Comparison of ENCODE assay signal across 12 cellular contexts in the genomic region with DNA sequence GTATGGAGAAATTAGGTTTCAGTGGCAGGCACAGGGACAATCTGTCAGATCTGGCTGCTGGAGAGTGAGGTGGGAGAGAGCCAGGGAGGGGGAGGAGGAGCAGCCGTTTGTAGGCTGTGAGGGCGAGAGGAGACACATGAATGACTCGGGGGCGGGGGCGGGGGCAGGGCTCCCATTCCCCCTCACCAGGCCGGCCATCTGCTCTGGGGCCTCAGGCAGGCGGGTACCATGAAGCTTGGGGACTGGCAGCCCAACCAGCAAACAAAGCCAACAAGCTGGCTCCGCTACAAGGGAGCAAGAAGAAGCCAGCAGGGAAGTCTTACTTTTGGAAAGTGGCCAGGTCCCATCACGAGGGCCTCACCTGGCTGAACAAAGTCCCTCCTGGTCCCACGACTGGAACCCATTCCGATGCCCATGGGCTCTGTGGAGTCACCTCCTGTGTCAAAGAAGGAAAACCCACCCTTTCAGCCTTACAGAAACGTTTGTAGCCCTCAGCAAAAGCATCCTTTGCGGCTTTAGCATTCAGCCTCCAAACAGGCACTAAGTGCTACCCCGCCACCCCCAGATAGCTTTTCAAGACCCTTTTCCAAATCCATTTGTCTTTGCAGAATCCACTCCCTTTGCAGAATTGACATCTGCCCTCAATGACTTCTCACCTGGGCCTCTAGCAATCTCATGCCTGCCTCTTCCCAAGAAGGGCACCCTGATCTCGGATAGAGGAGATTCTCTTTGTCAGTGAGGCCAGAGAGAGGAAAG. TPM values are rescaled to one million over a fixed set of nuclear protein-coding genes. Genes with fewer than 3 reads are reported as not detected.
DNase-seq lines count a peak whose midpoint lies in the region; ATAC-seq and TF ChIP-seq lines count a peak whose summit lies in the region.
"Had no signal": no experiment of that assay in that cellular context is flagged by ENCODE, and none has a peak within 500 bp of the region (broad histone marks: within the 10 kb centered on the region; RNA-seq: fewer than 3 reads in every experiment).

No MANE protein-coding gene starts in this region.

- H3K4me1 ChIP-seq in BE2C (peaks cover 24% of the 10 kb centered on the region), fibroblast of lung (ENCODE audit: control insufficient read depth, extremely low read depth, insufficient read depth, low read length) (peaks cover 2% of the 10 kb centered on the region)

- ATAC-seq in GM21576 (IDR thresholded peaks at IDR 0.05; ENCODE audit: unreplicated experiment), result peak; percentile 11
- no peak for ATAC-seq in GM21723 (IDR thresholded peaks at IDR 0.05; ENCODE audit: unreplicated experiment)
- no peak for ATAC-seq in GM18520 (IDR thresholded peaks at IDR 0.05; ENCODE audit: unreplicated experiment)

- H3K36me3 ChIP-seq in BE2C (no peaks in the 10 kb centered on the region), fibroblast of lung (ENCODE audit: control insufficient read depth, insufficient read depth, low read length) (no peaks in the 10 kb centered on the region)
- H3K36me3 ChIP-seq: heart right ventricle, pancreas had no signal

- no peaks in the 10 kb centered on the region for H3K27me3 ChIP-seq in BE2C
- H3K27me3 ChIP-seq in fibroblast of lung (ENCODE audit: control insufficient read depth, insufficient read depth, low read length), result no peaks in the 10 kb centered on the region
- H3K27me3 ChIP-seq: pancreas had no signal

- H3K9me3 ChIP-seq in BE2C, result no peaks in the 10 kb centered on the region
- no peaks in the 10 kb centered on the region for H3K9me3 ChIP-seq in fibroblast of lung (ENCODE audit: control insufficient read depth, insufficient read depth, low read depth, low read length)
- H3K9me3 ChIP-seq: heart right ventricle, pancreas had no signal

- H3K9ac ChIP-seq in fibroblast of lung (ENCODE audit: insufficient read depth, low read length), result no peak overlapping the region

- DNase-seq in BE2C (peak; percentile 77), NCI-H2171 treated with DMSO at 0.1 percent for 48 hours (lab: John Stamatoyannopoulos, UW) (peak; percentile 98), fibroblast of lung (ENCODE audit: low read depth in 2 of 2) (no peak), ureter (ENCODE audit: low spot score) (no peak), NCI-H1048 (lab: John Stamatoyannopoulos, UW) (no peak)

- H3K4me2 ChIP-seq in fibroblast of lung (ENCODE audit: extremely low read depth, insufficient read depth, low read length), result peak overlapping the region; percentile 8

- H3K27ac ChIP-seq in fibroblast of lung (ENCODE audit: insufficient read depth, low read length), result no peak overlapping the region
- H3K27ac ChIP-seq: pancreas had no signal

- H3K79me2 ChIP-seq in fibroblast of lung (ENCODE audit: control insufficient read depth, insufficient read depth, low read length), result no peaks in the 10 kb centered on the region

- no peak overlapping the region for H3K4me3 ChIP-seq in BE2C (ENCODE audit: low read depth, low read length)
- no peak overlapping the region for H3K4me3 ChIP-seq in fibroblast of lung (replicated peaks in 1 of 4; ENCODE audit: control extremely low read depth in 1 of 4, insufficient read depth in 1 of 4, low read depth in 3 of 4, low read length in 4 of 4)
- H3K4me3 ChIP-seq: heart right ventricle, pancreas had no signal

- H4K20me1 ChIP-seq in fibroblast of lung (ENCODE audit: control insufficient read depth, extremely low read depth, insufficient read depth, low read length), result no peaks in the 10 kb centered on the region

- peak overlapping the region; percentile 83 for H2AFZ ChIP-seq in fibroblast of lung (ENCODE audit: low read length)

- TF ChIP-seq CTCF in BE2C (IDR thresholded peaks at IDR 0.05; ENCODE audit: low read depth, low read length) (no peak), fibroblast of lung (conservative IDR thresholded peaks at IDR 0.05 in 1 of 2, IDR thresholded peaks at IDR 0.05 in 1 of 2; ENCODE audit: low read depth in 1 of 2, low read length in 2 of 2) (no peak)

RNA-seq across cellular contexts. Expression of gene SSTR2, which starts 9.2 kb away (rescaled TPM):
- 4.8 TPM for polyA plus RNA-seq in BE2C (2012; ENCODE audit: insufficient read depth, insufficient read length, low read depth)
- total RNA-seq in fibroblast of lung, result not detected in 2 replicates
- polyA plus RNA-seq in fibroblast of lung, result not detected in 2 replicates
- polyA plus RNA-seq in fibroblast of lung (2012), result 0.01 TPM in 2 replicates
- polyA minus RNA-seq in fibroblast of lung (ENCODE audit: low replicate concordance), result not detected in 2 replicates
- 1.7 TPM for total RNA-seq in ureter
- total RNA-seq: bronchial epithelial cell; CD8-positive, alpha-beta T cell had no signal

RNA-seq across cellular contexts. Expression of gene COG1, which starts 37.3 kb away (rescaled TPM):
- 116 TPM for polyA plus RNA-seq in BE2C (2012; ENCODE audit: insufficient read depth, insufficient read length, low read depth)
- total RNA-seq in fibroblast of lung (12.6 and 20.0 TPM in 2 replicates), ureter (47.1 TPM)
- 21.0 and 27.0 TPM in 2 replicates for polyA plus RNA-seq in fibroblast of lung
- 26.1 and 36.5 TPM in 2 replicates for polyA plus RNA-seq in fibroblast of lung (2012)
- 43.8 and 53.5 TPM in 2 replicates for polyA minus RNA-seq in fibroblast of lung (ENCODE audit: low replicate concordance)

Comparison
In these comparisons a context has a peak if more than half of its experiments do, and no peak if none do; other contexts are left out.
1. DNase-seq: peak in BE2C (single experiment) and NCI-H2171 treated with DMSO at 0.1 percent for 48 hours (single experiment); none in fibroblast of lung (0 of 2), ureter (single experiment) and NCI-H1048 (single experiment).